ENCODE assay signal across 14 cellular contexts in the genomic region with DNA sequence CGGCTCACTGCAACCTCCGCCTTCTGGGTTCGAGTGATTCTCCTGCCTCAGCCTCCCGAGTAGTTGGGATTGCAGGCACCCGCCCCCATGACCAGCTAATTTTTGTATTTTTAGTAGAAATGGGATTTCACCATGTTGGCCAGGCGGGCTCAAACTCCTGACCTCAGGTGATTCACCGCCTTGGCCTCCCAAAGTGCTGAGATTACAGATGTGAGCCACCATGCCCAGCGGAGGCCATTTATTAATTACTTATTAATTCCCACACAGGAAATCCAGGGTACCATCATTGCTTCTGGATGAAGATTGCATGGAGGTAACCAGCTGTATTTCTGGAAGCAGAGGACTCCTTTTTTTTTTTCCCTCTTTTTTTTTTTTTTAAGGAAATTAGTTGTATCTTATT. TPM values are rescaled to one million over a fixed set of nuclear protein-coding genes. Genes with fewer than 3 reads are reported as not detected.
DNase-seq lines count a peak whose midpoint lies in the region; ATAC-seq lines count a peak whose summit lies in the region.
"Had no signal": no experiment of that assay in that cellular context is flagged by ENCODE, and none has a peak within 500 bp of the region (broad histone marks: within the 10 kb centered on the region; RNA-seq: fewer than 3 reads in every experiment).

No MANE protein-coding gene starts in this region.

- no peaks in the 10 kb centered on the region for H3K27me3 ChIP-seq in GM23248 (replicated peaks; ENCODE audit: insufficient read depth)
- H3K27me3 ChIP-seq: BLaER1 had no signal

- H2AFZ ChIP-seq in GM23248, result no peak overlapping the region

- H3K27ac ChIP-seq in GM23248, result no peak overlapping the region
- H3K27ac ChIP-seq: BLaER1, HL-60 had no signal

- no peak overlapping the region for H3K4me2 ChIP-seq in GM23248 (ENCODE audit: unreplicated experiment)
- H3K4me2 ChIP-seq: BLaER1 had no signal

- H3K4me1 ChIP-seq in GM23248 (ENCODE audit: insufficient read depth), result peaks cover 12% of the 10 kb centered on the region; the same call in 1 of the 2 replicates

- H3K79me2 ChIP-seq in GM23248 (ENCODE audit: insufficient read depth), result peaks cover 100% of the 10 kb centered on the region

- 87 to 88% methylated on average over 8 of the region's 8 CpGs for WGBS in GM23248 (ENCODE audit: low coverage in 1 of 2, low lambda C conversion rate in 2 of 2, missing lambda C conversion rate in 2 of 2), 2 experiments

- ATAC-seq in GM18520 (IDR thresholded peaks at IDR 0.05; ENCODE audit: unreplicated experiment), result no peak
- ATAC-seq in GM18868 (IDR thresholded peaks at IDR 0.05; ENCODE audit: unreplicated experiment), result no peak
- ATAC-seq: GM12878 had no signal

- no peak overlapping the region for H3K4me3 ChIP-seq in GM23248
- H3K4me3 ChIP-seq: BLaER1, GM12878 had no signal

- H3K9ac ChIP-seq in GM23248, result no peak overlapping the region
- H3K9ac ChIP-seq: BLaER1 had no signal

- H4K20me1 ChIP-seq in GM23248 (ENCODE audit: insufficient read depth), result peaks cover 32% of the 10 kb centered on the region

- in situ Hi-C loops in GM23248 (cut with MboI), result no loop called here

- peak; percentile 25 for DNase-seq in GM23248
- peak; percentile 22 for DNase-seq in amniotic epithelial cell (ENCODE audit: low read depth)
- peak; percentile 80 for DNase-seq in glomerular visceral epithelial cell (ENCODE audit: extremely low spot score)
- no peak for DNase-seq in activated CD8-positive, alpha-beta memory T cell treated with anti-CD3 and anti-CD28 coated beads, Interleukin-2, amount 50 U/mL, for 4 hours
- no peak for DNase-seq in NCI-H2171 treated with DMSO at 0.1 percent for 48 hours (lab: John Stamatoyannopoulos, UW)
- DNase-seq: AML-193, Calu3, DMS 273 treated with DMSO at 0.1 percent for 48 hours, HCEC 1CT had no signal

- peaks cover 13% of the 10 kb centered on the region; the same call in 1 of the 2 replicates for H3K36me3 ChIP-seq in GM23248 (ENCODE audit: low read depth)

- no peaks in the 10 kb centered on the region for H3K9me3 ChIP-seq in GM23248 (ENCODE audit: low read depth)
- H3K9me3 ChIP-seq: BLaER1 had no signal

- H3F3A ChIP-seq in GM23248 (ENCODE audit: insufficient read depth), result peaks cover 10% of the 10 kb centered on the region; the same call in 1 of the 2 replicates

- no peaks in the 10 kb centered on the region for H3K9me2 ChIP-seq in GM23248 (ENCODE audit: insufficient read depth)

RNA-seq across cellular contexts. Expression of a gene that starts 37.8 kb away (rescaled TPM):
- 121 and 132 TPM in 2 replicates for total RNA-seq in GM23248 (2014; rRNA removed; shearing (Covaris generic))
- polyA plus RNA-seq in GM23248 (2016; fragmentation: Nextera tagmentation; extraction: Ambion mirVana), result 235 and 253 TPM in 2 replicates

Comparison
In these comparisons a context has a peak if more than half of its experiments do, and no peak if none do; other contexts are left out.
1. DNase-seq: peak in GM23248 (single experiment), amniotic epithelial cell (single experiment) and glomerular visceral epithelial cell (single experiment); none in activated CD8-positive, alpha-beta memory T cell treated with anti-CD3 and anti-CD28 coated beads, Interleukin-2, amount 50 U/mL, for 4 hours (single experiment) and NCI-H2171 treated with DMSO at 0.1 percent for 48 hours (single experiment).